Comparison of ENCODE assay signal across 1 cellular context in the genomic region with DNA sequence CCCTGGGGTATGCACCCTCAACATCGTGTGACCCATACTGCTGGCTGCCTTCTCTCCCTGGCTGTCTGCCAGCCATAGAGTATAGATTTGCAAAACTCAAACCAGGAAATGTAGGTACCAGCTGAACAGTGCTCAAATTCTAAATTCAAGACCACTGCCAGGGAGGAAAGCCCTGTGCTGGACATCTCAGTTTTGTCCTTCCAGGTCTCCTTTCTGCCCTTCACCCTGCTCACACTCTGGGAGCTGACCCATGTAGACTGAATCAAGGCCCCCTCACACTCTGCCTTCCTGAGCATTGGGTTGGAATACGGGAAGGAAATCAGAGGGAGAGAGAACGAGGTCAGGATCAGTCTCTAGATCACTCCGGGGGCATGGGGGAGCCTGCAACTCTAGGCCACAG.
TF ChIP-seq lines count a peak whose summit lies in the region.

No MANE protein-coding gene starts in this region.

TF ChIP-seq in H1, 55 proteins besides CTCF, POLR2A, EP300 and RAD21 (continued from another document):
- TF ChIP-seq, protein P1, sequence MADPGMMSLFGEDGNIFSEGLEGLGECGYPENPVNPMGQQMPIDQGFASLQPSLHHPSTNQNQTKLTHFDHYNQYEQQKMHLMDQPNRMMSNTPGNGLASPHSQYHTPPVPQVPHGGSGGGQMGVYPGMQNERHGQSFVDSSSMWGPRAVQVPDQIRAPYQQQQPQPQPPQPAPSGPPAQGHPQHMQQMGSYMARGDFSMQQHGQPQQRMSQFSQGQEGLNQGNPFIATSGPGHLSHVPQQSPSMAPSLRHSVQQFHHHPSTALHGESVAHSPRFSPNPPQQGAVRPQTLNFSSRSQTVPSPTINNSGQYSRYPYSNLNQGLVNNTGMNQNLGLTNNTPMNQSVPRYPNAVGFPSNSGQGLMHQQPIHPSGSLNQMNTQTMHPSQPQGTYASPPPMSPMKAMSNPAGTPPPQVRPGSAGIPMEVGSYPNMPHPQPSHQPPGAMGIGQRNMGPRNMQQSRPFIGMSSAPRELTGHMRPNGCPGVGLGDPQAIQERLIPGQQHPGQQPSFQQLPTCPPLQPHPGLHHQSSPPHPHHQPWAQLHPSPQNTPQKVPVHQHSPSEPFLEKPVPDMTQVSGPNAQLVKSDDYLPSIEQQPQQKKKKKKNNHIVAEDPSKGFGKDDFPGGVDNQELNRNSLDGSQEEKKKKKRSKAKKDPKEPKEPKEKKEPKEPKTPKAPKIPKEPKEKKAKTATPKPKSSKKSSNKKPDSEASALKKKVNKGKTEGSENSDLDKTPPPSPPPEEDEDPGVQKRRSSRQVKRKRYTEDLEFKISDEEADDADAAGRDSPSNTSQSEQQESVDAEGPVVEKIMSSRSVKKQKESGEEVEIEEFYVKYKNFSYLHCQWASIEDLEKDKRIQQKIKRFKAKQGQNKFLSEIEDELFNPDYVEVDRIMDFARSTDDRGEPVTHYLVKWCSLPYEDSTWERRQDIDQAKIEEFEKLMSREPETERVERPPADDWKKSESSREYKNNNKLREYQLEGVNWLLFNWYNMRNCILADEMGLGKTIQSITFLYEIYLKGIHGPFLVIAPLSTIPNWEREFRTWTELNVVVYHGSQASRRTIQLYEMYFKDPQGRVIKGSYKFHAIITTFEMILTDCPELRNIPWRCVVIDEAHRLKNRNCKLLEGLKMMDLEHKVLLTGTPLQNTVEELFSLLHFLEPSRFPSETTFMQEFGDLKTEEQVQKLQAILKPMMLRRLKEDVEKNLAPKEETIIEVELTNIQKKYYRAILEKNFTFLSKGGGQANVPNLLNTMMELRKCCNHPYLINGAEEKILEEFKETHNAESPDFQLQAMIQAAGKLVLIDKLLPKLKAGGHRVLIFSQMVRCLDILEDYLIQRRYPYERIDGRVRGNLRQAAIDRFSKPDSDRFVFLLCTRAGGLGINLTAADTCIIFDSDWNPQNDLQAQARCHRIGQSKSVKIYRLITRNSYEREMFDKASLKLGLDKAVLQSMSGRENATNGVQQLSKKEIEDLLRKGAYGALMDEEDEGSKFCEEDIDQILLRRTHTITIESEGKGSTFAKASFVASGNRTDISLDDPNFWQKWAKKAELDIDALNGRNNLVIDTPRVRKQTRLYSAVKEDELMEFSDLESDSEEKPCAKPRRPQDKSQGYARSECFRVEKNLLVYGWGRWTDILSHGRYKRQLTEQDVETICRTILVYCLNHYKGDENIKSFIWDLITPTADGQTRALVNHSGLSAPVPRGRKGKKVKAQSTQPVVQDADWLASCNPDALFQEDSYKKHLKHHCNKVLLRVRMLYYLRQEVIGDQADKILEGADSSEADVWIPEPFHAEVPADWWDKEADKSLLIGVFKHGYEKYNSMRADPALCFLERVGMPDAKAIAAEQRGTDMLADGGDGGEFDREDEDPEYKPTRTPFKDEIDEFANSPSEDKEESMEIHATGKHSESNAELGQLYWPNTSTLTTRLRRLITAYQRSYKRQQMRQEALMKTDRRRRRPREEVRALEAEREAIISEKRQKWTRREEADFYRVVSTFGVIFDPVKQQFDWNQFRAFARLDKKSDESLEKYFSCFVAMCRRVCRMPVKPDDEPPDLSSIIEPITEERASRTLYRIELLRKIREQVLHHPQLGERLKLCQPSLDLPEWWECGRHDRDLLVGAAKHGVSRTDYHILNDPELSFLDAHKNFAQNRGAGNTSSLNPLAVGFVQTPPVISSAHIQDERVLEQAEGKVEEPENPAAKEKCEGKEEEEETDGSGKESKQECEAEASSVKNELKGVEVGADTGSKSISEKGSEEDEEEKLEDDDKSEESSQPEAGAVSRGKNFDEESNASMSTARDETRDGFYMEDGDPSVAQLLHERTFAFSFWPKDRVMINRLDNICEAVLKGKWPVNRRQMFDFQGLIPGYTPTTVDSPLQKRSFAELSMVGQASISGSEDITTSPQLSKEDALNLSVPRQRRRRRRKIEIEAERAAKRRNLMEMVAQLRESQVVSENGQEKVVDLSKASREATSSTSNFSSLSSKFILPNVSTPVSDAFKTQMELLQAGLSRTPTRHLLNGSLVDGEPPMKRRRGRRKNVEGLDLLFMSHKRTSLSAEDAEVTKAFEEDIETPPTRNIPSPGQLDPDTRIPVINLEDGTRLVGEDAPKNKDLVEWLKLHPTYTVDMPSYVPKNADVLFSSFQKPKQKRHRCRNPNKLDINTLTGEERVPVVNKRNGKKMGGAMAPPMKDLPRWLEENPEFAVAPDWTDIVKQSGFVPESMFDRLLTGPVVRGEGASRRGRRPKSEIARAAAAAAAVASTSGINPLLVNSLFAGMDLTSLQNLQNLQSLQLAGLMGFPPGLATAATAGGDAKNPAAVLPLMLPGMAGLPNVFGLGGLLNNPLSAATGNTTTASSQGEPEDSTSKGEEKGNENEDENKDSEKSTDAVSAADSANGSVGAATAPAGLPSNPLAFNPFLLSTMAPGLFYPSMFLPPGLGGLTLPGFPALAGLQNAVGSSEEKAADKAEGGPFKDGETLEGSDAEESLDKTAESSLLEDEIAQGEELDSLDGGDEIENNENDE (IDR thresholded peaks at IDR 0.05; ENCODE audit: insufficient replicate concordance, low read length): no peak
- no peak for TF ChIP-seq RXRA (IDR thresholded peaks at IDR 0.05; ENCODE audit: insufficient read depth, low read depth, low read length)
- no peak for TF ChIP-seq GTF2F1 (IDR thresholded peaks at IDR 0.05; ENCODE audit: borderline replicate concordance, low read depth, low read length)
- TF ChIP-seq RNF2 (IDR thresholded peaks at IDR 0.05; ENCODE audit: borderline replicate concordance, low read depth, low read length, missing control alignments, poor library complexity, severe bottlenecking): no peak
- TF ChIP-seq MAFK (IDR thresholded peaks at IDR 0.05; ENCODE audit: low read depth, low read length): no peak
- no peak for TF ChIP-seq EGR1 (IDR thresholded peaks at IDR 0.05; ENCODE audit: borderline replicate concordance, low read depth, low read length)
- no peak for TF ChIP-seq TAF7 (optimal IDR thresholded peaks at IDR 0.05; ENCODE audit: borderline replicate concordance, low read depth, low read length)
- no peak for TF ChIP-seq SIN3A (conservative IDR thresholded peaks at IDR 0.05 in 1 of 2, IDR thresholded peaks at IDR 0.05 in 1 of 2; ENCODE audit: low read depth in 1 of 2, low read length in 2 of 2)
- TF ChIP-seq RFX5 (IDR thresholded peaks at IDR 0.05; ENCODE audit: borderline replicate concordance, low read depth, low read length): no peak
- TF ChIP-seq, protein P2, sequence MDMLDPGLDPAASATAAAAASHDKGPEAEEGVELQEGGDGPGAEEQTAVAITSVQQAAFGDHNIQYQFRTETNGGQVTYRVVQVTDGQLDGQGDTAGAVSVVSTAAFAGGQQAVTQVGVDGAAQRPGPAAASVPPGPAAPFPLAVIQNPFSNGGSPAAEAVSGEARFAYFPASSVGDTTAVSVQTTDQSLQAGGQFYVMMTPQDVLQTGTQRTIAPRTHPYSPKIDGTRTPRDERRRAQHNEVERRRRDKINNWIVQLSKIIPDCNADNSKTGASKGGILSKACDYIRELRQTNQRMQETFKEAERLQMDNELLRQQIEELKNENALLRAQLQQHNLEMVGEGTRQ (IDR thresholded peaks at IDR 0.05; ENCODE audit: low read length): no peak
- TF ChIP-seq ZNF274 (IDR thresholded peaks at IDR 0.05; ENCODE audit: borderline replicate concordance, extremely low read depth, low read length): no peak
